13 cellular contexts compared by ENCODE assay signal in genomic region chr20:20366551-20366895, GRCh38. TPM values are rescaled to one million over a fixed set of nuclear protein-coding genes. Genes with fewer than 3 reads are reported as not detected.
DNase-seq lines count a peak whose midpoint lies in the region; ATAC-seq and TF ChIP-seq lines count a peak whose summit lies in the region.
"Had no signal": no experiment of that assay in that cellular context is flagged by ENCODE, and none has a peak within 500 bp of the region (broad histone marks: within the 10 kb centered on the region; RNA-seq: fewer than 3 reads in every experiment).

No MANE protein-coding gene starts in this region.

- TF ChIP-seq EP300 in tibial nerve (IDR thresholded peaks at IDR 0.05), result no peak

- H3K36me3 ChIP-seq in tibial nerve, result no peaks in the 10 kb centered on the region
- H3K36me3 ChIP-seq: ovary had no signal

- 11% methylated on average over 12 to 13 of the region's 19 CpGs for WGBS in tibial nerve, 2 donors

- ATAC-seq in stimulated activated naive CD8-positive, alpha-beta T cell treated with anti-CD3 and anti-CD28 coated beads, Interleukin-15, Interleukin-2, amounts not matched to agents 100 U/mL and 50 U/mL, for 24 hours, result no peak
- ATAC-seq in HG03342 (IDR thresholded peaks at IDR 0.05; ENCODE audit: unreplicated experiment), result no peak

- no peaks in the 10 kb centered on the region for H3K9me3 Mint-ChIP-seq in stimulated activated naive CD8-positive, alpha-beta T cell treated with anti-CD3 and anti-CD28 coated beads, Interleukin-15, Interleukin-2, amounts not matched to agents 100 ng/mL and 50 ng/mL, for 24 hours
- no peaks in the 10 kb centered on the region for H3K9me3 Mint-ChIP-seq in endothelial cell (ENCODE audit: unreplicated experiment)

- no peak for TF ChIP-seq POLR2A in tibial nerve (IDR thresholded peaks at IDR 0.05)

- DNase-seq in stimulated activated naive CD8-positive, alpha-beta T cell treated with anti-CD3 and anti-CD28 coated beads, Interleukin-15, Interleukin-2, amounts not matched to agents 100 U/mL and 50 U/mL, for 24 hours, result no peak
- DNase-seq in NCI-H69 (lab: John Stamatoyannopoulos, UW) (peak; percentile 97), endothelial cell (ENCODE audit: low spot score) (no peak), AML-193 (lab: John Stamatoyannopoulos, UW) (no peak), tibial nerve (ENCODE audit: low spot score in 2 of 2) (no peak), amygdala (lab: John Stamatoyannopoulos, UW) (no peak)
- DNase-seq: ovary; stimulated activated CD4-positive, alpha-beta T cell treated with anti-CD3 and anti-CD28 coated beads, Interleukin-1b, Interleukin-23, amount 100 ng/mL, for 48 hours had no signal

- peaks cover 72% of the 10 kb centered on the region for H3K27me3 Mint-ChIP-seq in stimulated activated naive CD8-positive, alpha-beta T cell treated with anti-CD3 and anti-CD28 coated beads, Interleukin-15, Interleukin-2, amounts not matched to agents 100 ng/mL and 50 ng/mL, for 24 hours
- H3K27me3 Mint-ChIP-seq in endothelial cell (ENCODE audit: unreplicated experiment), result peaks cover 30% of the 10 kb centered on the region

- no peak for TF ChIP-seq CTCF in endothelial cell (IDR thresholded peaks at IDR 0.05; ENCODE audit: unreplicated experiment)
- no peak for TF ChIP-seq CTCF in tibial nerve (IDR thresholded peaks at IDR 0.05)

- H3K36me3 Mint-ChIP-seq in stimulated activated naive CD8-positive, alpha-beta T cell treated with anti-CD3 and anti-CD28 coated beads, Interleukin-15, Interleukin-2, amounts not matched to agents 100 ng/mL and 50 ng/mL, for 24 hours (ENCODE audit: low read depth), result peaks cover 5% of the 10 kb centered on the region
- peaks cover 5% of the 10 kb centered on the region for H3K36me3 Mint-ChIP-seq in endothelial cell (ENCODE audit: low read depth, unreplicated experiment)

- peaks cover 3 to 88% of the 10 kb centered on the region in 2 donors for H3K27me3 ChIP-seq in tibial nerve

- H3K27ac ChIP-seq in tibial nerve, result no peak overlapping the region
- H3K27ac ChIP-seq: HL-60, ovary had no signal

- no peaks in the 10 kb centered on the region for H3K9me3 ChIP-seq in tibial nerve
- H3K9me3 ChIP-seq: ovary had no signal

- H3K4me3 ChIP-seq in tibial nerve, result peak overlapping the region in 1 of 4 donors; percentile 18
- H3K4me3 ChIP-seq: ovary had no signal

- peak overlapping the region; percentile 55 for H3K27ac Mint-ChIP-seq in stimulated activated naive CD8-positive, alpha-beta T cell treated with anti-CD3 and anti-CD28 coated beads, Interleukin-15, Interleukin-2, amounts not matched to agents 100 ng/mL and 50 ng/mL, for 24 hours
- no peak overlapping the region for H3K27ac Mint-ChIP-seq in endothelial cell (ENCODE audit: unreplicated experiment)

- peaks cover 40% of the 10 kb centered on the region for H3K4me1 Mint-ChIP-seq in stimulated activated naive CD8-positive, alpha-beta T cell treated with anti-CD3 and anti-CD28 coated beads, Interleukin-15, Interleukin-2, amounts not matched to agents 100 ng/mL and 50 ng/mL, for 24 hours (ENCODE audit: low read depth)
- H3K4me1 Mint-ChIP-seq in endothelial cell (ENCODE audit: unreplicated experiment), result peaks cover 11% of the 10 kb centered on the region

- H3K4me3 Mint-ChIP-seq in stimulated activated naive CD8-positive, alpha-beta T cell treated with anti-CD3 and anti-CD28 coated beads, Interleukin-15, Interleukin-2, amounts not matched to agents 100 ng/mL and 50 ng/mL, for 24 hours, result peak overlapping the region; percentile 26
- peak overlapping the region; percentile 54 for H3K4me3 Mint-ChIP-seq in endothelial cell (ENCODE audit: unreplicated experiment)

- H3K4me1 ChIP-seq in tibial nerve, result peaks cover 0 to 55% (median 22%) of the 10 kb centered on the region in 4 donors

RNA-seq across cellular contexts. Expression of gene INSM1, which starts 1.4 kb away (rescaled TPM):
- total RNA-seq in endothelial cell (ENCODE audit: unreplicated experiment) (not detected), tibial nerve (not detected)
- total RNA-seq: epithelial cell of proximal tubule, kidney epithelial cell, ovary had no signal
